8 cellular contexts compared by ENCODE assay signal in the genomic region with DNA sequence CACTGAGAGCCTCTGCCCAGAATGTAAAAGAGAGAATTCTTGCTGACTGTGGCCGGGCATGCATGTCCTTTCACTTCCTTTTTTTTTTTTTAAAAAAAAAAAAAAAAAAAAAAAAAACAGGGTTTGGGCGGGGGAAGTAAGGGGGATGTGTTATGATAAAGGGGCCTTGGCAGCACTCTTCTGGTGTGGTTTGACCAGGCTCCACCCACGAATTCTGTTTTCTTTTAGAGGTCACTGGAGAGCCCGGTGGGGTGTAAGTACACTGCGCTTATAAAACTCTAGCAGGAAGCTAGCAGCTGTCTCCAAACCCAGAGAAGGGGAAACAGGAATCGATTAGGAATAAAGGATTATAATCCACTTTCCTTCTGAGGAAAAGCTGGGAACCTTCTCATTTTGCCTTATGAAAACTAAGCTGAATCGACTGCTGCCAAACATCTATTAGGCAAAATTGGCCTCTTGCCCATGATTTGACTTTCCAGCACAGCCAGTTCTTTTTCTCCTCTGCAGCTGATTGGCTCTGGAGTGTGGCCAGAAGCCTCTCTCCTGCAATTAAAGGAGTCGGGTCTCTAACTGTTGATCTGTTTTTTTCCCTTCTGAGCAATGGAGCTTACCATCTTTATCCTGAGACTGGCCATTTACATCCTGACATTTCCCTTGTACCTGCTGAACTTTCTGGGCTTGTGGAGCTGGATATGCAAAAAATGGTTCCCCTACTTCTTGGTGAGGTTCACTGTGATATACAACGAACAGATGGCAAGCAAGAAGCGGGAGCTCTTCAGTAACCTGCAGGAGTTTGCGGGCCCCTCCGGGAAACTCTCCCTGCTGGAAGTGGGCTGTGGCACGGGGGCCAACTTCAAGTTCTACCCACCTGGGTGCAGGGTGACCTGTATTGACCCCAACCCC. TPM values are rescaled to one million over a fixed set of nuclear protein-coding genes. Genes with fewer than 3 reads are reported as not detected.
DNase-seq lines count a peak whose midpoint lies in the region; ATAC-seq and TF ChIP-seq lines count a peak whose summit lies in the region.

No MANE protein-coding gene starts in this region.

- no peak for TF ChIP-seq EP300 in ovary (IDR thresholded peaks at IDR 0.05)

- peak overlapping the region; percentile 46 for H3K4me3 ChIP-seq in HL-60 (replicated peaks; ENCODE audit: insufficient read depth, low read length)
- H3K4me3 ChIP-seq in heart right ventricle: peak overlapping the region; percentile 60 to 88 (median 78)
- H3K4me3 ChIP-seq in ovary: peak overlapping the region; percentile 69

- H3K36me3 ChIP-seq in heart right ventricle (peaks cover 0 to 6% (median 0%) of the 10 kb centered on the region in 9 donors), ovary (no peaks in the 10 kb centered on the region)

- ATAC-seq in GM21390 (IDR thresholded peaks at IDR 0.05; ENCODE audit: unreplicated experiment) (peak; percentile 82), heart right ventricle (peak; percentile 92 to 96 (median 94))

- H3K27ac ChIP-seq in HL-60 (replicated peaks) (peak overlapping the region; percentile 75), angular gyrus (ENCODE audit: low read depth, low read length) (peak overlapping the region; percentile 94), heart right ventricle (peak overlapping the region; percentile 77 to 94 (median 90)), ovary (peak overlapping the region; percentile 35 to 87)

- WGBS in heart right ventricle, 2 donors: 1 to 3% methylated on average over 13 of the region's 13 CpGs
- 0 to 1% (median 1%) methylated on average over 13 of the region's 13 CpGs for WGBS in ovary, 3 donors

- peak; percentile 67 for DNase-seq in ELF-1 (ENCODE audit: low read depth, low spot score)
- peak; percentile 73 to 83 for DNase-seq in HL-60 (ENCODE audit: low read depth in 1 of 2, low spot score in 1 of 2)
- DNase-seq in NCI-H774 (lab: John Stamatoyannopoulos, UW): peak; percentile 88
- peak; percentile 81 to 95 for DNase-seq in heart right ventricle
- DNase-seq in ovary: peak; percentile 85 to 95 (median 91)
- no peak for DNase-seq in RKO (ENCODE audit: low spot score)

- H3K4me1 ChIP-seq in heart right ventricle: peaks cover 0 to 65% (median 58%) of the 10 kb centered on the region in 9 donors
- peaks cover 9% of the 10 kb centered on the region for H3K4me1 ChIP-seq in ovary (ENCODE audit: insufficient read depth)

- intact Hi-C loops in heart right ventricle (cut with DNase I): loop anchor here in 5 of 10 donors (2.0 to 10.0 kb wide), 4 partner anchors 60 to 97 kb away; no protein-coding TSS in a partner anchor
- intact Hi-C loops in ovary (cut with DNase I): loop anchor here in 2 of 4 donors (10.0 kb wide), 1 partner anchor 60 kb away; no protein-coding TSS in a partner anchor

- H3K9me3 ChIP-seq in heart right ventricle (no peaks in the 10 kb centered on the region), ovary (no peaks in the 10 kb centered on the region)

- no peaks in the 10 kb centered on the region for H3K27me3 ChIP-seq in HL-60 (ENCODE audit: insufficient read depth, poor library complexity, severe bottlenecking)
- H3K27me3 ChIP-seq in heart right ventricle: no peaks in the 10 kb centered on the region
- no peaks in the 10 kb centered on the region for H3K27me3 ChIP-seq in ovary

- TF ChIP-seq CTCF in HL-60 (IDR thresholded peaks at IDR 0.05; ENCODE audit: insufficient read depth, low read length) (no peak), heart right ventricle (IDR thresholded peaks at IDR 0.05) (no peak), ovary (IDR thresholded peaks at IDR 0.05) (no peak)

- no peak for TF ChIP-seq POLR2A in ovary (IDR thresholded peaks at IDR 0.05)

RNA-seq across cellular contexts. Expression of a gene that starts 27.7 kb away (rescaled TPM):
- total RNA-seq in heart right ventricle: not detected
- not detected for polyA plus RNA-seq in heart right ventricle
- total RNA-seq in ovary: not detected
- not detected for polyA plus RNA-seq in ovary
